Comparison of ENCODE assay signal across 22 cellular contexts in genomic region chr1:182407724-182408123, GRCh38. TPM values are rescaled to one million over a fixed set of nuclear protein-coding genes. Genes with fewer than 3 reads are reported as not detected.
DNase-seq lines count a peak whose midpoint lies in the region; ATAC-seq and TF ChIP-seq lines count a peak whose summit lies in the region.
"Had no signal": no experiment of that assay in that cellular context is flagged by ENCODE, and none has a peak within 500 bp of the region (broad histone marks: within the 10 kb centered on the region; RNA-seq: fewer than 3 reads in every experiment).

No MANE protein-coding gene starts in this region.

- peaks cover 2% of the 10 kb centered on the region for H3K27me3 Mint-ChIP-seq in neural progenitor cell (ENCODE audit: insufficient read depth, low read depth)

- H3K9ac ChIP-seq in BLaER1 (peak overlapping the region; percentile 16; the same call in 1 of the 2 replicates), colonic mucosa (ENCODE audit: low read depth in 2 of 2, low read length in 2 of 2) (no peak overlapping the region), neural progenitor cell (no peak overlapping the region)

- H3K27ac Mint-ChIP-seq in neural progenitor cell: no peak overlapping the region
- H3K27ac Mint-ChIP-seq: B cell had no signal

- H3K36me3 Mint-ChIP-seq in neural progenitor cell: no peaks in the 10 kb centered on the region
- H3K36me3 Mint-ChIP-seq: CD4-positive, alpha-beta memory T cell had no signal

- intact Hi-C loops in colonic mucosa (cut with DNase I): no loop called here
- intact Hi-C loops in transverse colon (cut with DNase I; ENCODE audit: low total_unique reads): no loop called here

- TF ChIP-seq EP300 in transverse colon (IDR thresholded peaks at IDR 0.05; ENCODE audit: low read depth): no peak

- no peak for DNase-seq in colonic mucosa
- DNase-seq in left lobe of liver (ENCODE audit: low spot score): no peak
- no peak for DNase-seq in transverse colon
- DNase-seq in activated gamma-delta T cell (lab: John Stamatoyannopoulos, UW): no peak
- no peak for DNase-seq in neural progenitor cell (ENCODE audit: low spot score)
- no peak for DNase-seq in CD1c-positive myeloid dendritic cell (ENCODE audit: extremely low spot score)
- DNase-seq: 8988T; CD4-positive, alpha-beta memory T cell; DMS153; DMS79; GDM1; IMR-90 had no signal

- H3F3A ChIP-seq in neural progenitor cell (ENCODE audit: low read depth): no peaks in the 10 kb centered on the region

- H3K9me3 Mint-ChIP-seq in neural progenitor cell: peaks cover 8% of the 10 kb centered on the region

- H3K4me3 Mint-ChIP-seq in neural progenitor cell: no peak overlapping the region
- H3K4me3 Mint-ChIP-seq: B cell had no signal

- no peaks in the 10 kb centered on the region for H3K79me2 ChIP-seq in neural progenitor cell (ENCODE audit: low read depth)

- TF ChIP-seq CTCF in colonic mucosa (IDR thresholded peaks at IDR 0.05): no peak
- TF ChIP-seq CTCF in transverse colon (IDR thresholded peaks at IDR 0.05): no peak
- no peak for TF ChIP-seq CTCF in neural progenitor cell (IDR thresholded peaks at IDR 0.05)

- ATAC-seq in left lobe of liver: peak; percentile 56
- ATAC-seq: K562 had no signal

- H3K4me1 ChIP-seq in BLaER1 (peaks cover 28% of the 10 kb centered on the region), colonic mucosa (no peaks in the 10 kb centered on the region), transverse colon (peaks cover 0 to 23% (median 7%) of the 10 kb centered on the region in 4 donors), neural progenitor cell (no peaks in the 10 kb centered on the region)
- H3K4me1 ChIP-seq: HAP-1 had no signal

- in situ Hi-C loops in transverse colon (cut with MboI; ENCODE audit: low pct_ligation_motif_present in 1 of 4, low pct_unique_long_range_greater_than_20kb in 1 of 4, low sequenced_read_pairs in 3 of 4): loop anchor here in 1 of 4 donors (10.0 kb wide), 1 partner anchor 323 kb away; no protein-coding TSS in a partner anchor

- WGBS in transverse colon (ENCODE audit: low coverage in 1 of 2), 2 donors: 70% methylated on average over 3 of the region's 3 CpGs; no CpG with 5 or more reads in 1 of the 2 donors

- no peak overlapping the region for H3K4me3 ChIP-seq in BLaER1
- H3K4me3 ChIP-seq in colonic mucosa: no peak overlapping the region
- H3K4me3 ChIP-seq in transverse colon: no peak overlapping the region
- H3K4me3 ChIP-seq in neural progenitor cell: no peak overlapping the region
- H3K4me3 ChIP-seq: HAP-1, K562 had no signal

- H3K36me3 ChIP-seq in BLaER1 (no peaks in the 10 kb centered on the region), colonic mucosa (no peaks in the 10 kb centered on the region), transverse colon (no peaks in the 10 kb centered on the region), neural progenitor cell (no peaks in the 10 kb centered on the region)
- H3K36me3 ChIP-seq: HAP-1 had no signal

- peak overlapping the region; percentile 69 for H3K4me2 ChIP-seq in BLaER1
- no peak overlapping the region for H3K4me2 ChIP-seq in neural progenitor cell

- H4K20me1 ChIP-seq in BLaER1: no peaks in the 10 kb centered on the region
- H4K20me1 ChIP-seq in neural progenitor cell (ENCODE audit: low read depth): no peaks in the 10 kb centered on the region

- H3K27ac ChIP-seq in BLaER1 (no peak overlapping the region), colonic mucosa (peak overlapping the region; percentile 48), transverse colon (peak overlapping the region; percentile 55 to 65 (median 58)), neural progenitor cell (no peak overlapping the region)
- H3K27ac ChIP-seq: C4-2B, HL-60 had no signal

- H3K9me3 ChIP-seq in BLaER1 (peaks cover 7% of the 10 kb centered on the region; the same call in 1 of the 2 replicates), colonic mucosa (no peaks in the 10 kb centered on the region), transverse colon (peaks cover 0 to 4% of the 10 kb centered on the region in 2 donors), neural progenitor cell (ENCODE audit: low read depth) (no peaks in the 10 kb centered on the region)
- H3K9me3 ChIP-seq: HAP-1 had no signal

- no peak overlapping the region for H2AFZ ChIP-seq in neural progenitor cell (replicated peaks)

- TF ChIP-seq POLR2A in transverse colon (IDR thresholded peaks at IDR 0.05): no peak

- H3K4me1 Mint-ChIP-seq in neural progenitor cell: no peaks in the 10 kb centered on the region
- H3K4me1 Mint-ChIP-seq: B cell; CD4-positive, alpha-beta memory T cell had no signal

- no peaks in the 10 kb centered on the region for H3K27me3 ChIP-seq in BLaER1
- no peaks in the 10 kb centered on the region for H3K27me3 ChIP-seq in colonic mucosa
- no peaks in the 10 kb centered on the region for H3K27me3 ChIP-seq in transverse colon
- H3K27me3 ChIP-seq in neural progenitor cell: no peaks in the 10 kb centered on the region

RNA-seq across cellular contexts. Expression of gene TEDDM1, which starts 7.3 kb away (rescaled TPM):
- total RNA-seq in colonic mucosa (not detected), left lobe of liver (not detected), transverse colon (not detected), neural progenitor cell (ENCODE audit: low replicate concordance) (not detected in 2 replicates)
- total RNA-seq: A673; B cell; CD4-positive, alpha-beta memory T cell; Daoy; H4; HT1080; IMR-90; K562 had no signal

RNA-seq across cellular contexts. Expression of gene GLUL, which starts 16.1 kb away (rescaled TPM):
- total RNA-seq in colonic mucosa (100 to 1,000 TPM; 343 to 428 TPM), left lobe of liver (221 TPM), transverse colon (1,000 to 10,000 TPM in 2 of 4 donors, 100 to 1,000 TPM in 2; 312 to 1,104 (median 985) TPM), neural progenitor cell (ENCODE audit: low replicate concordance) (428 and 695 TPM in 2 replicates)

RNA-seq across cellular contexts. Expression of gene RGSL1, which starts 42.2 kb away (rescaled TPM):
- not detected for total RNA-seq in colonic mucosa
- not detected for total RNA-seq in left lobe of liver
- total RNA-seq in transverse colon: not detected
- not detected in 2 replicates for total RNA-seq in neural progenitor cell (ENCODE audit: low replicate concordance)
- total RNA-seq: A673; B cell; CD4-positive, alpha-beta memory T cell; Daoy; H4; IMR-90; K562 had no signal

Comparison
In these comparisons a context has a peak if more than half of its experiments do, and no peak if none do; other contexts are left out.
1. H3K27ac ChIP-seq: peak in colonic mucosa (single experiment) and transverse colon (4 of 4); none in BLaER1 (single experiment) and neural progenitor cell (single experiment).